ENCODE assay signal across 20 cellular contexts in the genomic region with DNA sequence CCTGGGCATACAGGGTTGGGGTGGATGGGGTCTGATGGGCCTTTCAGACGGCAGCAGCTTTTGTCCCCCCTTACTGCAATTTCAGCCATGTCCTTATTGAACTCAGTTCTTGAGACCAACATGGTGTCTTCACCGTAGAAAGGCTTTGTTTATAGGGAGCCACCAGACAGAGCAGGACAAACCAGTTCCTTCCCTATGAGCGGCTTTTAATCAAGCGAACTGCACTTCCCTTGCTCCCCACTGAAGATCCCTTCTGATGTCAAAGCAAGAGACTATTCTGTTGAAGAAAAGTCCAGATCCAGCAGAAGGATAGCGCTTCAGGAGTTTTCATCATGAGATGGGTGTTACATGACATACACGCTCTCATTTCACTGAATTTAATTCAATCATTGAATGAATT.
"Had no signal": no experiment of that assay in that cellular context is flagged by ENCODE, and none has a peak within 500 bp of the region (broad histone marks: within the 10 kb centered on the region; RNA-seq: fewer than 3 reads in every experiment).

No MANE protein-coding gene starts in this region.

- FAIRE-seq: RCC 7860 had no signal

- H3K4me3 Mint-ChIP-seq: activated CD4-positive, alpha-beta memory T cell treated with anti-CD3 and anti-CD28 coated beads for 36 hours; activated CD4-positive, alpha-beta T cell treated with anti-CD3 and anti-CD28 coated beads, Interleukin-2, amount 10 ng/mL, durations not matched to agents 7 days and 5 days; activated naive CD4-positive, alpha-beta T cell treated with anti-CD3 and anti-CD28 coated beads, Interleukin-2, amount 10 ng/mL, durations not matched to agents 7 days and 5 days; activated naive CD8-positive, alpha-beta T cell treated with anti-CD3 and anti-CD28 coated beads for 36 hours had no signal

- H3K36me3 Mint-ChIP-seq: activated CD4-positive, alpha-beta memory T cell treated with anti-CD3 and anti-CD28 coated beads for 36 hours; activated naive CD8-positive, alpha-beta T cell treated with anti-CD3 and anti-CD28 coated beads for 36 hours had no signal

- H3K27me3 Mint-ChIP-seq: activated CD4-positive, alpha-beta memory T cell treated with anti-CD3 and anti-CD28 coated beads for 36 hours; activated CD4-positive, alpha-beta T cell treated with anti-CD3 and anti-CD28 coated beads, Interleukin-2, amount 10 ng/mL, durations not matched to agents 7 days and 5 days; activated naive CD8-positive, alpha-beta T cell treated with anti-CD3 and anti-CD28 coated beads for 36 hours had no signal

- DNase-seq: activated CD4-positive, alpha-beta memory T cell treated with anti-CD3 and anti-CD28 coated beads for 36 hours; activated CD4-positive, alpha-beta T cell treated with anti-CD3 and anti-CD28 coated beads, Interleukin-2, amount 10 ng/mL, durations not matched to agents 7 days and 5 days; activated CD4-positive, CD25-positive, alpha-beta regulatory T cell; activated CD8-positive, alpha-beta memory T cell treated with anti-CD3 and anti-CD28 coated beads for 24 hours; activated gamma-delta T cell treated with Interleukin-2 at 50 U/mL for 16 hours; activated naive CD4-positive, alpha-beta T cell treated with anti-CD3 and anti-CD28 coated beads, Interleukin-2, amount 10 ng/mL, durations not matched to agents 7 days and 5 days; activated naive CD8-positive, alpha-beta T cell treated with anti-CD3 and anti-CD28 coated beads for 36 hours; activated T-cell treated with anti-CD3 and anti-CD28 coated beads, Interleukin-2, amount 50 U/mL, for 48 hours; anterior cingulate cortex; cerebellar nuclear complex; MM.1S; NCI-H1105; NCI-H2029; NCI-H446; SHP77; T-helper 1 cell had no signal

- H3K27ac ChIP-seq: SK-N-MC, VCaP had no signal

- H3K4me3 ChIP-seq: SK-N-MC had no signal

- H3K9me3 Mint-ChIP-seq: activated CD4-positive, alpha-beta memory T cell treated with anti-CD3 and anti-CD28 coated beads for 36 hours; activated CD4-positive, alpha-beta T cell treated with anti-CD3 and anti-CD28 coated beads, Interleukin-2, amount 10 ng/mL, durations not matched to agents 7 days and 5 days; activated naive CD8-positive, alpha-beta T cell treated with anti-CD3 and anti-CD28 coated beads for 36 hours; activated T-helper 2 cell treated with anti-CD3 and anti-CD28 coated beads, Interferon-gamma antibody, Interleukin-2, Interleukin-4, amounts not matched to agents 10 μg/mL and 5 μg/mL and 100 μg/mL, durations not matched to agents 14 hours and 24 hours and 36 hours had no signal

- H3K27ac Mint-ChIP-seq: activated CD4-positive, alpha-beta memory T cell treated with anti-CD3 and anti-CD28 coated beads for 36 hours; activated CD4-positive, alpha-beta T cell treated with anti-CD3 and anti-CD28 coated beads, Interleukin-2, amount 10 ng/mL, durations not matched to agents 7 days and 5 days; activated naive CD4-positive, alpha-beta T cell treated with anti-CD3 and anti-CD28 coated beads, Interleukin-2, amount 10 ng/mL, durations not matched to agents 7 days and 5 days; activated naive CD8-positive, alpha-beta T cell treated with anti-CD3 and anti-CD28 coated beads for 36 hours; activated T-helper 2 cell treated with anti-CD3 and anti-CD28 coated beads, Interferon-gamma antibody, Interleukin-2, Interleukin-4, amounts not matched to agents 10 μg/mL and 5 μg/mL and 100 μg/mL, durations not matched to agents 14 hours and 24 hours and 36 hours had no signal
